ENCODE assay signal across 13 cellular contexts in genomic region chr10:46293832-46294640, GRCh38. TPM values are rescaled to one million over a fixed set of nuclear protein-coding genes. Genes with fewer than 3 reads are reported as not detected.
DNase-seq lines count a peak whose midpoint lies in the region; ATAC-seq, FAIRE-seq and TF ChIP-seq lines count a peak whose summit lies in the region.
"Had no signal": no experiment of that assay in that cellular context is flagged by ENCODE, and none has a peak within 500 bp of the region (broad histone marks: within the 10 kb centered on the region; RNA-seq: fewer than 3 reads in every experiment).

No MANE protein-coding gene starts in this region.

- 89% methylated on average over 7 of the region's 11 CpGs for WGBS in mammary epithelial cell (ENCODE audit: low coverage, missing lambda C conversion rate)

- no peak for FAIRE-seq in GM19239 (lab: Jason Lieb, UNC)
- FAIRE-seq: urothelium cell line had no signal

- dilution Hi-C loops in mammary epithelial cell (cut with HindIII; ENCODE audit: low sequenced_read_pairs), result no loop called here

- peaks cover 11% of the 10 kb centered on the region for H3K27me3 Mint-ChIP-seq in MCF 10A (ENCODE audit: insufficient read depth, unreplicated experiment)

- intact Hi-C loops in MCF 10A (cut with micrococcal nuclease), result no loop called here
- intact Hi-C loops in mammary epithelial cell (cut with micrococcal nuclease), result no loop called here
- intact Hi-C loops in left ventricle myocardium superior (cut with micrococcal nuclease), result no loop called here
- intact Hi-C loops in upper lobe of right lung (cut with DNase I), result no loop called here

- TF ChIP-seq POLR2A in NB4 (IDR thresholded peaks at IDR 0.05; ENCODE audit: extremely low read depth, insufficient read length), result peak; percentile 23

- H3K36me3 ChIP-seq in mammary epithelial cell (ENCODE audit: insufficient read depth, low read length) (no peaks in the 10 kb centered on the region), upper lobe of right lung (no peaks in the 10 kb centered on the region)

- H3K27me3 ChIP-seq in mammary epithelial cell (ENCODE audit: insufficient read depth, low read length) (peaks cover 3% of the 10 kb centered on the region), upper lobe of right lung (no peaks in the 10 kb centered on the region)

- H4K20me1 ChIP-seq in mammary epithelial cell (ENCODE audit: insufficient read depth, low read length), result no peaks in the 10 kb centered on the region

- H3K4me1 ChIP-seq in mammary epithelial cell (ENCODE audit: insufficient read depth, low read length), result peaks cover 5% of the 10 kb centered on the region
- H3K4me1 ChIP-seq in upper lobe of right lung, result no peaks in the 10 kb centered on the region

- CTCF ChIA-PET in MCF 10A (lab: Yijun Ruan, JAX), result no interaction called here
- CTCF ChIA-PET in mammary epithelial cell (lab: Charles Lee; ENCODE audit: low non-redundant PET), result interaction anchor here (0.6 kb wide), 1 partner anchor 53 kb away, joined by 6 read pairs; no protein-coding TSS in a partner anchor

- H3K4me3 Mint-ChIP-seq in MCF 10A (ENCODE audit: unreplicated experiment), result no peak overlapping the region
- H3K4me3 Mint-ChIP-seq: activated naive CD4-positive, alpha-beta T cell treated with anti-CD3 and anti-CD28 coated beads, Interleukin-2, amount 10 ng/mL, durations not matched to agents 7 days and 5 days; natural killer cell treated with Interleukin-12 subunit alpha and Interleukin-12 subunit beta and Interleukin-15 and Interleukin-18, amount 100 ng/mL, for 72 hours had no signal

- no peak overlapping the region for H3K9ac ChIP-seq in mammary epithelial cell (ENCODE audit: insufficient read depth, low read length)

- peak; percentile 48 for ATAC-seq in left ventricle myocardium superior
- peak; percentile 43 for ATAC-seq in upper lobe of right lung

- DNase-seq in MCF 10A (ENCODE audit: unreplicated experiment) (peak; percentile 53), mammary epithelial cell (no peak), NB4 (ENCODE audit: low read depth) (peak; percentile 89), left ventricle myocardium superior (no peak), upper lobe of right lung (peak; percentile 63), GDM1 (lab: John Stamatoyannopoulos, UW) (no peak), iPS-NIHi7 (ENCODE audit: extremely low spot score) (no peak), GM19239 (ENCODE audit: insufficient read length, low spot score) (no peak)
- DNase-seq: activated CD4-positive, alpha-beta T cell treated with anti-CD3 and anti-CD28 coated beads, Interleukin-2, amount 50 U/mL, for 48 hours had no signal

- no peak overlapping the region for H3K27ac Mint-ChIP-seq in MCF 10A (ENCODE audit: low read depth, unreplicated experiment)
- H3K27ac Mint-ChIP-seq: activated naive CD4-positive, alpha-beta T cell treated with anti-CD3 and anti-CD28 coated beads, Interleukin-2, amount 10 ng/mL, durations not matched to agents 7 days and 5 days; natural killer cell treated with Interleukin-12 subunit alpha and Interleukin-12 subunit beta and Interleukin-15 and Interleukin-18, amount 100 ng/mL, for 72 hours had no signal

- H3K36me3 Mint-ChIP-seq in MCF 10A (ENCODE audit: insufficient read depth, unreplicated experiment), result no peaks in the 10 kb centered on the region
- H3K36me3 Mint-ChIP-seq: activated naive CD4-positive, alpha-beta T cell treated with anti-CD3 and anti-CD28 coated beads, Interleukin-2, amount 10 ng/mL, durations not matched to agents 7 days and 5 days; natural killer cell treated with Interleukin-12 subunit alpha and Interleukin-12 subunit beta and Interleukin-15 and Interleukin-18, amount 100 ng/mL, for 72 hours had no signal

- H3K79me2 ChIP-seq in mammary epithelial cell (ENCODE audit: insufficient read depth, low read length), result no peaks in the 10 kb centered on the region

- H3K4me1 Mint-ChIP-seq in MCF 10A (ENCODE audit: insufficient read depth, unreplicated experiment), result no peaks in the 10 kb centered on the region

- in situ Hi-C loops in mammary epithelial cell (cut with MboI; ENCODE audit: low sequenced_read_pairs in 2 of 2), result no loop called here

- H3K4me3 ChIP-seq in mammary epithelial cell (replicated peaks in 1 of 3; ENCODE audit: insufficient read depth in 1 of 3, low read depth in 2 of 3, low read length in 3 of 3) (no peak overlapping the region), NB4 (ENCODE audit: low read depth, low read length) (no peak overlapping the region), upper lobe of right lung (no peak overlapping the region)

- TF ChIP-seq CTCF in MCF 10A (IDR thresholded peaks at IDR 0.05; ENCODE audit: unreplicated experiment) (peak; percentile 22), mammary epithelial cell (conservative IDR thresholded peaks at IDR 0.05 in 1 of 2, IDR thresholded peaks at IDR 0.05 in 1 of 2; ENCODE audit: extremely low read depth in 1 of 2, insufficient read depth in 1 of 2, low read depth in 1 of 2, low read length in 2 of 2) (peak in 1 of 2 donors; percentile 48), NB4 (IDR thresholded peaks at IDR 0.05; ENCODE audit: low read depth, low read length) (peak; percentile 65), upper lobe of right lung (IDR thresholded peaks at IDR 0.05) (no peak)

- POLR2A ChIA-PET in MCF 10A (lab: Yijun Ruan, JAX), result no interaction called here

- H3K27ac ChIP-seq in mammary epithelial cell (ENCODE audit: insufficient read depth, low read depth, low read length) (no peak overlapping the region), upper lobe of right lung (no peak overlapping the region)

- H3K9me3 ChIP-seq in mammary epithelial cell (replicated peaks; ENCODE audit: insufficient read depth, low read length), result no peaks in the 10 kb centered on the region
- no peaks in the 10 kb centered on the region for H3K9me3 ChIP-seq in upper lobe of right lung

- H3K9me3 Mint-ChIP-seq in MCF 10A (ENCODE audit: unreplicated experiment), result no peaks in the 10 kb centered on the region
- H3K9me3 Mint-ChIP-seq: activated naive CD4-positive, alpha-beta T cell treated with anti-CD3 and anti-CD28 coated beads, Interleukin-2, amount 10 ng/mL, durations not matched to agents 7 days and 5 days; natural killer cell treated with Interleukin-12 subunit alpha and Interleukin-12 subunit beta and Interleukin-15 and Interleukin-18, amount 100 ng/mL, for 72 hours had no signal

- BruUV-seq in MCF 10A (replicated peaks; lab: Mats Ljungman, UMichigan) (no TSS peak), mammary epithelial cell (replicated peaks; lab: Mats Ljungman, UMichigan) (no TSS peak)

- no peak overlapping the region for H2AFZ ChIP-seq in mammary epithelial cell (ENCODE audit: low read depth, low read length)

- no peak overlapping the region for H3K4me2 ChIP-seq in mammary epithelial cell (ENCODE audit: insufficient read depth, low read depth, low read length)

RNA-seq across cellular contexts. Expression of gene ANTXRL, which starts 7.2 kb away (rescaled TPM):
- not detected in 2 replicates for total RNA-seq in MCF 10A (2022)
- total RNA-seq in mammary epithelial cell, result not detected
- polyA plus RNA-seq in mammary epithelial cell, result not detected
- polyA minus RNA-seq in mammary epithelial cell, result not detected
- total RNA-seq in left ventricle myocardium superior, result not detected
- total RNA-seq in upper lobe of right lung, result not detected
- total RNA-seq: fibroblast of lung; natural killer cell treated with Interleukin-12 subunit alpha and Interleukin-12 subunit beta and Interleukin-15 and Interleukin-18, amount 100 ng/mL, for 72 hours had no signal
- polyA plus RNA-seq: fibroblast of lung had no signal

Comparison
In these comparisons a context has a peak if more than half of its experiments do, and no peak if none do; other contexts are left out.
1. DNase-seq: peak in MCF 10A (single experiment), NB4 (single experiment) and upper lobe of right lung (single experiment); none in mammary epithelial cell (single experiment), left ventricle myocardium superior (single experiment), GDM1 (single experiment), iPS-NIHi7 (single experiment) and GM19239 (single experiment).